ENCODE assay signal across 8 cellular contexts in genomic region chr1:242147096-242147976, GRCh38.
DNase-seq lines count a peak whose midpoint lies in the region; ATAC-seq and TF ChIP-seq lines count a peak whose summit lies in the region.

No MANE protein-coding gene starts in this region.

- CTCF ChIA-PET in PC-9 (lab: Charles Lee): interaction anchor here (0.7 kb wide), 1 partner anchor 1009 kb away, joined by 3 read pairs; no protein-coding TSS in a partner anchor

- no peak for TF ChIP-seq CTCF in PC-9 (conservative IDR thresholded peaks at IDR 0.05)

- H3K36me3 ChIP-seq in PC-9 (ENCODE audit: low read depth) (no peaks in the 10 kb centered on the region), iPS-18a (ENCODE audit: control insufficient read depth, low read depth, low read length) (no peaks in the 10 kb centered on the region)

- H3K4me2 ChIP-seq in PC-9: peak overlapping the region; percentile 34; the same call in 1 of the 2 replicates

- DNase-seq in GF-D8 (lab: John Stamatoyannopoulos, UW) (peak; percentile 84), PC-9 (no peak), DMS 273 treated with DMSO at 0.1 percent for 48 hours (lab: John Stamatoyannopoulos, UW) (no peak), NCI-H510A (lab: John Stamatoyannopoulos, UW) (no peak)
- no peak for DNase-seq in activated effector memory CD4-positive, alpha-beta T cell treated with Interleukin-2 at 50 U/mL for 16 hours

- H3K4me3 ChIP-seq in PC-9 (no peak overlapping the region), iPS-18a (ENCODE audit: low read length) (peak overlapping the region; percentile 9)

- H3F3A ChIP-seq in PC-9 (ENCODE audit: insufficient read depth, low read depth): no peaks in the 10 kb centered on the region

- no peaks in the 10 kb centered on the region; the same call in 1 of the 2 replicates for H4K20me1 ChIP-seq in PC-9 (ENCODE audit: insufficient read depth)

- no TSS peak for BruUV-seq in PC-9 (replicated peaks; lab: Mats Ljungman, UMichigan)

- H3K9me3 ChIP-seq in PC-9 (ENCODE audit: insufficient read depth, low read depth): no peaks in the 10 kb centered on the region
- no peaks in the 10 kb centered on the region for H3K9me3 ChIP-seq in iPS-18a (ENCODE audit: control insufficient read depth, low read depth, low read length)

- ATAC-seq in HG02623 (IDR thresholded peaks at IDR 0.05; ENCODE audit: unreplicated experiment): peak; percentile 47
- no peak for ATAC-seq in GM21515 (IDR thresholded peaks at IDR 0.05; ENCODE audit: unreplicated experiment)

- peak overlapping the region; percentile 28 for H3K9ac ChIP-seq in iPS-18a (ENCODE audit: low read length)

- intact Hi-C loops in PC-9 (cut with micrococcal nuclease; ENCODE audit: unreplicated experiment): no loop called here

- no peak overlapping the region for H2AFZ ChIP-seq in PC-9

- H3K79me2 ChIP-seq in PC-9 (ENCODE audit: low read depth): no peaks in the 10 kb centered on the region

- no peaks in the 10 kb centered on the region; the same call in 1 of the 2 replicates for H3K9me2 ChIP-seq in PC-9 (ENCODE audit: insufficient read depth)

- no peak overlapping the region for H3K27ac ChIP-seq in PC-9
- peak overlapping the region; percentile 15 for H3K27ac ChIP-seq in iPS-18a (ENCODE audit: low read length)

- H3K27me3 ChIP-seq in PC-9 (ENCODE audit: insufficient read depth, low read depth): no peaks in the 10 kb centered on the region
- no peaks in the 10 kb centered on the region for H3K27me3 ChIP-seq in iPS-18a (ENCODE audit: control insufficient read depth, insufficient read depth, low read length)

- POLR2A ChIA-PET in PC-9 (lab: Charles Lee; ENCODE audit: unreplicated experiment): no interaction called here

- H3K4me1 ChIP-seq in PC-9 (replicated peaks; ENCODE audit: insufficient read depth): no peaks in the 10 kb centered on the region
- peaks cover 9% of the 10 kb centered on the region for H3K4me1 ChIP-seq in iPS-18a (ENCODE audit: control insufficient read depth, low read depth, low read length)
